ENCODE assay signal across 13 cellular contexts in the genomic region with DNA sequence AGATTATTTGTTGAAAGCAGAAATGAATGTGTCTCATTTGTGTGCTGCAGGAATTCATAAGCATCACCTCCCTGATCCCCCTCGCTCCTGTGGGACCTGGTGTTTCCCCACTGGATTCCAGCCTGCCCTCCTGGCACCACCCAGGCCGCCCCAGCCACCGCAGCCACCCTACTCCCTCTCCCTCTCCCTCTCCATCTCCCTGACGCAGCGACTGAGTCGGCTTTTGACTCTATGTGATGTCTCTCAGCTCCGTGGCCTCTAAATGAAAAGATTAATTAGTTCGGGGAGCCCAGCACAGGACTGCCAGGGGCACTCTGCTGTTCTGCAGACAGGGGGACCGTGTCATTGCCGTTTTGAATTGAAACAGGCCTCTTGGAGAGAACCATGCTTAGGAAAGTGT.
"Had no signal": no experiment of that assay in that cellular context is flagged by ENCODE, and none has a peak within 500 bp of the region (broad histone marks: within the 10 kb centered on the region; RNA-seq: fewer than 3 reads in every experiment).

No MANE protein-coding gene starts in this region.

- H3K4me3 ChIP-seq: cardiac muscle cell, colonic mucosa, gastrocnemius medialis, left lung, SJSA1 had no signal

- DNase-seq: activated CD4-positive, alpha-beta T cell treated with anti-CD3 and anti-CD28 coated beads for 48 hours; activated naive CD4-positive, alpha-beta T cell treated with Interleukin-2 at 50 U/mL for 16 hours; colonic mucosa; effector CD8-positive, alpha-beta T cell; gastrocnemius medialis; left lung; stimulated activated naive B cell treated with anti-CD40 and anti-IgM and Interleukin-4, amounts not matched to agents 10 μg/mL and 1 μg/mL and 100 μg/mL, for 72 hours; WERI-Rb-1 had no signal

- H3K36me3 Mint-ChIP-seq: stimulated activated naive B cell treated with anti-CD40 and anti-IgM and Interleukin-4, amounts not matched to agents 10 μg/mL and 1 μg/mL and 100 μg/mL, for 72 hours; type B pancreatic cell had no signal

- H3K9me3 Mint-ChIP-seq: stimulated activated naive B cell treated with anti-CD40 and anti-IgM and Interleukin-4, amounts not matched to agents 10 μg/mL and 1 μg/mL and 100 μg/mL, for 72 hours; type B pancreatic cell had no signal

- H3K4me1 Mint-ChIP-seq: stimulated activated naive B cell treated with anti-CD40 and anti-IgM and Interleukin-4, amounts not matched to agents 10 μg/mL and 1 μg/mL and 100 μg/mL, for 72 hours had no signal

- ATAC-seq: gastrocnemius medialis; left lung; stimulated activated naive B cell treated with anti-CD40 and anti-IgM and Interleukin-4, amounts not matched to agents 10 μg/mL and 1 μg/mL and 100 μg/mL, for 72 hours had no signal

- H3K27ac Mint-ChIP-seq: stimulated activated naive B cell treated with anti-CD40 and anti-IgM and Interleukin-4, amounts not matched to agents 10 μg/mL and 1 μg/mL and 100 μg/mL, for 72 hours; type B pancreatic cell had no signal

- H3K4me3 Mint-ChIP-seq: stimulated activated naive B cell treated with anti-CD40 and anti-IgM and Interleukin-4, amounts not matched to agents 10 μg/mL and 1 μg/mL and 100 μg/mL, for 72 hours; type B pancreatic cell had no signal

- H3K27ac ChIP-seq: cardiac muscle cell, colonic mucosa, gastrocnemius medialis, left lung, SJSA1, WERI-Rb-1 had no signal

- FAIRE-seq: astrocyte, keratinocyte had no signal

- H3K36me3 ChIP-seq: cardiac muscle cell, colonic mucosa, gastrocnemius medialis, left lung, SJSA1, WERI-Rb-1 had no signal

- H3K9me3 ChIP-seq: colonic mucosa, gastrocnemius medialis, left lung, SJSA1 had no signal

- H3K4me1 ChIP-seq: colonic mucosa, gastrocnemius medialis, left lung, SJSA1 had no signal

- H3K27me3 ChIP-seq: cardiac muscle cell had no signal
